33 cellular contexts compared by ENCODE assay signal in genomic region chr9:24210641-24211040, GRCh38.
"Had no signal": no experiment of that assay in that cellular context is flagged by ENCODE, and none has a peak within 500 bp of the region (broad histone marks: within the 10 kb centered on the region; RNA-seq: fewer than 3 reads in every experiment).

No MANE protein-coding gene starts in this region.

- H3K9me3 ChIP-seq: adrenal gland, ascending aorta, body of pancreas, breast epithelium had no signal

- ATAC-seq: activated naive CD4-positive, alpha-beta T cell treated with anti-CD3 and anti-CD28 coated beads, Interleukin-2, amount 50 U/mL, for 72 hours; activated naive CD8-positive, alpha-beta T cell treated with anti-CD3 and anti-CD28 coated beads, Interleukin-2, amount 50 U/mL, for 24 hours; activated T-cell treated with anti-CD3 and anti-CD28 coated beads, Interleukin-2, amount 50 U/mL, for 4 hours; activated T-cell treated with anti-CD3 and anti-CD28 coated beads, Interleukin-2, amount 50 U/mL, for 72 hours; activated T-helper 17 cell treated with anti-CD3 and anti-CD28 coated beads, Interleukin-2, amount 50 U/mL, for 72 hours; body of pancreas had no signal

- H3K4me1 ChIP-seq: adrenal gland, ascending aorta, body of pancreas, breast epithelium had no signal

- DNase-seq: activated effector memory CD4-positive, alpha-beta T cell treated with anti-CD3 and anti-CD28 coated beads, Interleukin-2, amount 50 U/mL, for 16 hours; activated effector memory CD4-positive, alpha-beta T cell treated with Interleukin-2 at 50 U/mL for 16 hours; activated gamma-delta T cell; activated gamma-delta T cell treated with Interleukin-2 at 50 U/mL for 16 hours; activated naive CD4-positive, alpha-beta T cell; activated naive CD4-positive, alpha-beta T cell treated with anti-CD3 and anti-CD28 coated beads for 36 hours; activated naive CD4-positive, alpha-beta T cell treated with anti-CD3 and anti-CD28 coated beads, Interleukin-2, amount 10 ng/mL, durations not matched to agents 7 days and 5 days; activated naive CD4-positive, alpha-beta T cell treated with anti-CD3 and anti-CD28 coated beads, Interleukin-2, amount 50 U/mL, for 16 hours; activated naive CD4-positive, alpha-beta T cell treated with Interleukin-2 at 50 U/mL for 16 hours; activated naive CD8-positive, alpha-beta T cell treated with anti-CD3 and anti-CD28 coated beads for 36 hours; activated naive CD8-positive, alpha-beta T cell treated with anti-CD3 and anti-CD28 coated beads, Interleukin-2, amount 10 ng/mL, durations not matched to agents 7 days and 5 days; activated naive CD8-positive, alpha-beta T cell treated with anti-CD3 and anti-CD28 coated beads, Interleukin-2, amount 50 U/mL, for 24 hours; activated T-cell treated with anti-CD3 and anti-CD28 coated beads, Interleukin-2, amount 50 U/mL, for 4 hours; activated T-cell treated with anti-CD3 and anti-CD28 coated beads, Interleukin-2, amount 50 U/mL, for 48 hours; activated T-cell treated with anti-CD3 and anti-CD28 coated beads, Interleukin-2, amount 50 U/mL, for 72 hours; adrenal gland; amniotic stem cell; amygdala; anterior cingulate cortex; aorta; body of pancreas; brain microvascular endothelial cell; caudate nucleus; central memory CD4-positive, alpha-beta T cell; cerebellar nuclear complex had no signal

- H3K27me3 ChIP-seq: adrenal gland, ascending aorta, body of pancreas, brain microvascular endothelial cell, breast epithelium, cardiac muscle cell had no signal

- H3K4me3 ChIP-seq: adrenal gland, ascending aorta, body of pancreas, breast epithelium, cardiac muscle cell had no signal

- FAIRE-seq: astrocyte, bronchial epithelial cell, colon had no signal

- H3K36me3 ChIP-seq: adrenal gland, ascending aorta, brain microvascular endothelial cell, breast epithelium, cardiac muscle cell had no signal

- H3K27ac ChIP-seq: adrenal gland, ascending aorta, body of pancreas, brain microvascular endothelial cell, breast epithelium, cardiac muscle cell had no signal
